Comparison of ENCODE assay signal across 12 cellular contexts in genomic region chr2:182078988-182079602, GRCh38.
"Had no signal": no experiment of that assay in that cellular context is flagged by ENCODE, and none has a peak within 500 bp of the region (broad histone marks: within the 10 kb centered on the region; RNA-seq: fewer than 3 reads in every experiment).

No MANE protein-coding gene starts in this region.

- ATAC-seq: activated naive CD4-positive, alpha-beta T cell treated with anti-CD3 and anti-CD28 coated beads, Interleukin-2, amount 50 U/mL, for 72 hours; activated T-cell treated with anti-CD3 and anti-CD28 coated beads, Interleukin-2, amount 50 U/mL, for 4 hours; naive thymus-derived CD8-positive, alpha-beta T cell; stimulated activated effector memory CD8-positive, alpha-beta T cell treated with anti-CD3 and anti-CD28 coated beads, Interleukin-12 subunit alpha, Interleukin-12 subunit beta, amount 100 ng/mL, for 72 hours; WTC11 had no signal

- H3K27ac ChIP-seq: dorsolateral prefrontal cortex, left ventricle myocardium inferior, parathyroid adenoma, thoracic aorta had no signal

- H3K36me3 ChIP-seq: left ventricle myocardium inferior, thoracic aorta had no signal

- H3K4me1 ChIP-seq: parathyroid adenoma had no signal

- H3K9me3 ChIP-seq: left ventricle myocardium inferior, thoracic aorta had no signal

- DNase-seq: activated CD4-positive, alpha-beta memory T cell treated with anti-CD3 and anti-CD28 coated beads, Interleukin-2, amount 10 ng/mL, durations not matched to agents 7 days and 5 days; activated CD4-positive, alpha-beta T cell treated with anti-CD3 and anti-CD28 coated beads for 4 hours; activated effector memory CD4-positive, alpha-beta T cell treated with Interleukin-2 at 50 U/mL for 16 hours; activated T-cell treated with anti-CD3 and anti-CD28 coated beads, Interleukin-2, amount 50 U/mL, for 4 hours; dorsolateral prefrontal cortex; left ventricle myocardium inferior; naive thymus-derived CD8-positive, alpha-beta T cell had no signal

- H3K4me3 ChIP-seq: dorsolateral prefrontal cortex, left ventricle myocardium inferior, thoracic aorta had no signal
